Comparison of ENCODE assay signal across 28 cellular contexts in the genomic region with DNA sequence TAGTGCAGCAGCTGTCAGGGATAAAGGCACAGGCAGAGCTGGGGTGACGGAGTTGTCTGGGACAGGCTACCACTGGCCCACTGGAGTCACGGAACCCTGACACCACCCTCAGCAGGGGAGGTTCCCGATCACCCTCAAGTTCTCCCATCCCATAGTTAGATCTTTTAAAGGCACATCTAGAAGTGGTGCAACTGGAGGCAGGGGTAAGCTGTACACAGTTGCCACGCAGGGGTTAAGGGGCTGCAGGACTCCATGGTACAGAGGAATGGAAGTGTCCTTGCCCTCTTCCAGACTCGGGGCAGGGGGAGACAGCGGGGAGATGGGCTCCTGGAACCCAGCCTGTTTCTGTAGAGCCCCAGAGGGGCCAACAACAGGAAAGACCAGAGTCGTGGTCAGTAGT. TPM values are rescaled to one million over a fixed set of nuclear protein-coding genes. Genes with fewer than 3 reads are reported as not detected.
DNase-seq lines count a peak whose midpoint lies in the region; ATAC-seq, FAIRE-seq and TF ChIP-seq lines count a peak whose summit lies in the region.
"Had no signal": no experiment of that assay in that cellular context is flagged by ENCODE, and none has a peak within 500 bp of the region (broad histone marks: within the 10 kb centered on the region; RNA-seq: fewer than 3 reads in every experiment).

No MANE protein-coding gene starts in this region.

- no peak for ATAC-seq in activated naive CD8-positive, alpha-beta T cell treated with anti-CD3 and anti-CD28 coated beads, Interleukin-2, amount 50 U/mL, for 24 hours
- ATAC-seq in K562 (peak; percentile 7; the same call in 1 of the 3 replicates), GM19324 (IDR thresholded peaks at IDR 0.05; ENCODE audit: low FRiP score, unreplicated experiment) (no peak)
- ATAC-seq: activated CD4-positive, CD25-positive, alpha-beta regulatory T cell treated with anti-CD3 and anti-CD28 coated beads, Interleukin-2, amount 50 U/mL, for 24 hours had no signal

- peaks cover 3% of the 10 kb centered on the region for H3K36me3 Mint-ChIP-seq in activated naive CD8-positive, alpha-beta T cell
- peaks cover 36% of the 10 kb centered on the region for H3K36me3 Mint-ChIP-seq in activated naive CD8-positive, alpha-beta T cell treated with anti-CD3 and anti-CD28 coated beads, Interleukin-2, amount 50 U/mL, for 24 hours (ENCODE audit: low read depth)
- H3K36me3 Mint-ChIP-seq in type B pancreatic cell = peaks cover 20% of the 10 kb centered on the region

- no peak for DNase-seq in activated naive CD8-positive, alpha-beta T cell treated with anti-CD3 and anti-CD28 coated beads, Interleukin-2, amount 50 U/mL, for 24 hours
- no peak for DNase-seq in K562 (ENCODE audit: extremely low read depth in 1 of 4, low spot score in 3 of 4)
- peak; percentile 43 for DNase-seq in type B pancreatic cell (ENCODE audit: extremely low spot score, unreplicated experiment)
- no peak for DNase-seq in C1 segment of cervical spinal cord (lab: John Stamatoyannopoulos, UW)
- no peak for DNase-seq in NCI-H128 (lab: John Stamatoyannopoulos, UW; ENCODE audit: unreplicated experiment)
- DNase-seq: activated CD8-positive, alpha-beta memory T cell treated with anti-CD3 and anti-CD28 coated beads for 24 hours; activated naive CD4-positive, alpha-beta T cell treated with anti-CD3 and anti-CD28 coated beads, Interleukin-2, amount 10 ng/mL, durations not matched to agents 7 days and 5 days; dermis blood vessel endothelial cell; GF-D8; H9; Karpas-422; NCI-H1694; NCI-H2171 treated with DMSO at 0.1 percent for 48 hours; NCI-H526; Peyer's patch; retina; SJCRH30; spleen; stimulated activated CD4-positive, alpha-beta T cell treated with anti-CD3 and anti-CD28 coated beads, Interleukin-4, amount 100 ng/mL, for 1 hour; stimulated activated naive CD4-positive, alpha-beta T cell treated with Interleukin-2 at 50 U/mL for 16 hours; transverse colon had no signal

- no peaks in the 10 kb centered on the region; a peak in 1 of 5 replicates for H3K4me1 ChIP-seq in K562 (replicated peaks in 1 of 2; ENCODE audit: control insufficient read depth in 2 of 2, insufficient read depth in 2 of 2, low read length in 2 of 2)
- H3K4me1 ChIP-seq: Peyer's patch, SJCRH30, spleen, transverse colon had no signal

- H3K4me3 Mint-ChIP-seq in activated naive CD8-positive, alpha-beta T cell = no peak overlapping the region
- no peak overlapping the region for H3K4me3 Mint-ChIP-seq in activated naive CD8-positive, alpha-beta T cell treated with anti-CD3 and anti-CD28 coated beads, Interleukin-2, amount 50 U/mL, for 24 hours
- no peak overlapping the region for H3K4me3 Mint-ChIP-seq in type B pancreatic cell
- H3K4me3 Mint-ChIP-seq: activated naive CD4-positive, alpha-beta T cell treated with anti-CD3 and anti-CD28 coated beads, Interleukin-2, amount 10 ng/mL, durations not matched to agents 7 days and 5 days; H9 had no signal

- H2AFZ ChIP-seq in K562 (ENCODE audit: low read depth, low read length) (no peak overlapping the region), neural cell (ENCODE audit: low read depth, low read length) (no peak overlapping the region)

- TF ChIP-seq CTCF in K562 (IDR thresholded peaks at IDR 0.05 in 2 of 3, conservative IDR thresholded peaks at IDR 0.05 in 1 of 3; ENCODE audit: insufficient read depth in 2 of 3, low read depth in 1 of 3, low read length in 3 of 3) (no peak), neural cell (IDR thresholded peaks at IDR 0.05; ENCODE audit: poor library complexity, severe bottlenecking) (no peak), type B pancreatic cell (conservative IDR thresholded peaks at IDR 0.05) (no peak)

- no TSS peak for BruUV-seq in K562 (replicated peaks; lab: Mats Ljungman, UMichigan)

- H4K20me1 ChIP-seq in K562 (replicated peaks; ENCODE audit: control insufficient read depth, insufficient read depth, low read length) = 0 out of 2 replicates have a peak, but pooled peaks cover 3% of the 10 kb centered on the region
- no peaks in the 10 kb centered on the region for H4K20me1 ChIP-seq in neural cell (ENCODE audit: insufficient read depth)

- POLR2A ChIA-PET in K562 (lab: Yijun Ruan, JAX) = interaction anchor here (1.0 to 2.1 kb wide), 4 partner anchors 9 to 51 kb away, joined by 5 to 11 read pairs (median 9); a partner anchor contains a TSS

- no peaks in the 10 kb centered on the region for H3K9me1 ChIP-seq in K562 (ENCODE audit: control insufficient read depth, insufficient read depth, low read length)

- TF ChIP-seq POLR2A in K562 (conservative IDR thresholded peaks at IDR 0.05) = no peak; the same call in 1 of the 2 replicates

- H3K27me3 ChIP-seq in K562 (ENCODE audit: control insufficient read depth in 2 of 2, insufficient read depth in 2 of 2, low read length in 2 of 2) = no peaks in the 10 kb centered on the region
- H3K27me3 ChIP-seq in neural cell (ENCODE audit: insufficient read depth, low read depth, low read length) = no peaks in the 10 kb centered on the region
- H3K27me3 ChIP-seq: cardiac muscle cell, Peyer's patch, SJCRH30, spleen, transverse colon had no signal

- TF ChIP-seq EP300 in K562 (IDR thresholded peaks at IDR 0.05; ENCODE audit: low read length) (no peak), neural cell (conservative IDR thresholded peaks at IDR 0.05; ENCODE audit: poor library complexity, severe bottlenecking) (no peak)

- peak overlapping the region; percentile 58 for H3K27ac Mint-ChIP-seq in activated naive CD8-positive, alpha-beta T cell
- H3K27ac Mint-ChIP-seq in activated naive CD8-positive, alpha-beta T cell treated with anti-CD3 and anti-CD28 coated beads, Interleukin-2, amount 50 U/mL, for 24 hours = no peak overlapping the region
- no peak overlapping the region for H3K27ac Mint-ChIP-seq in type B pancreatic cell
- H3K27ac Mint-ChIP-seq: activated naive CD4-positive, alpha-beta T cell treated with anti-CD3 and anti-CD28 coated beads, Interleukin-2, amount 10 ng/mL, durations not matched to agents 7 days and 5 days had no signal

- no peaks in the 10 kb centered on the region for H3K27me3 Mint-ChIP-seq in activated naive CD8-positive, alpha-beta T cell
- H3K27me3 Mint-ChIP-seq in activated naive CD8-positive, alpha-beta T cell treated with anti-CD3 and anti-CD28 coated beads, Interleukin-2, amount 50 U/mL, for 24 hours = no peaks in the 10 kb centered on the region
- H3K27me3 Mint-ChIP-seq in type B pancreatic cell = no peaks in the 10 kb centered on the region
- H3K27me3 Mint-ChIP-seq: activated naive CD4-positive, alpha-beta T cell treated with anti-CD3 and anti-CD28 coated beads, Interleukin-2, amount 10 ng/mL, durations not matched to agents 7 days and 5 days had no signal

- H3K9me3 ChIP-seq in K562 (replicated peaks; ENCODE audit: control insufficient read depth, insufficient read depth, low read depth, low read length) (no peaks in the 10 kb centered on the region), neural cell (ENCODE audit: low read length) (no peaks in the 10 kb centered on the region)
- H3K9me3 ChIP-seq: Peyer's patch, SJCRH30, spleen, transverse colon had no signal

- TF ChIP-seq RAD21 in K562 (CRISPR knock-in tag; conservative IDR thresholded peaks at IDR 0.05 in 1 of 2, IDR thresholded peaks at IDR 0.05 in 1 of 2) = no peak
- no peak for TF ChIP-seq RAD21 in neural cell (conservative IDR thresholded peaks at IDR 0.05)

- no peaks in the 10 kb centered on the region for H3F3A ChIP-seq in neural cell (ENCODE audit: insufficient read depth, low read length, poor library complexity, severe bottlenecking)

- H3K36me3 ChIP-seq in K562 (ENCODE audit: control insufficient read depth, insufficient read depth, low read length) = peaks cover 64% of the 10 kb centered on the region
- peaks cover 4% of the 10 kb centered on the region for H3K36me3 ChIP-seq in neural cell (ENCODE audit: insufficient read depth, low read length)

- no peak overlapping the region for H3K4me2 ChIP-seq in K562 (ENCODE audit: insufficient read depth, low read length)
- H3K4me2 ChIP-seq in neural cell (ENCODE audit: low read length) = no peak overlapping the region

- CTCF ChIA-PET in K562 (lab: Yijun Ruan, JAX; ENCODE audit: low intra/inter-chr PET ratio) = no interaction called here

- WGBS in K562 (ENCODE audit: insufficient coverage, low coverage, missing lambda C conversion rate) = 77% methylated on average over 7 of the region's 7 CpGs

- H3K4me3 ChIP-seq in K562 = no peak overlapping the region
- no peak overlapping the region for H3K4me3 ChIP-seq in neural cell (ENCODE audit: low read length)
- H3K4me3 ChIP-seq: cardiac muscle cell, Peyer's patch, SJCRH30, spleen, transverse colon had no signal

- H3K9me2 ChIP-seq in neural cell (ENCODE audit: insufficient read depth, low read length) = no peaks in the 10 kb centered on the region

- FAIRE-seq in K562 (lab: Jason Lieb, UNC) = no peak
- FAIRE-seq: A204.1, keratinocyte had no signal

- no peaks in the 10 kb centered on the region for H3K79me2 ChIP-seq in K562 (ENCODE audit: control insufficient read depth, insufficient read depth, low read length)
- H3K79me2 ChIP-seq in neural cell (replicated peaks; ENCODE audit: insufficient read depth, low read length) = no peaks in the 10 kb centered on the region

- intact Hi-C loops in K562 (cut with micrococcal nuclease) = no loop called here

- H3K9me3 Mint-ChIP-seq in activated naive CD8-positive, alpha-beta T cell (ENCODE audit: low read depth) = no peaks in the 10 kb centered on the region
- H3K9me3 Mint-ChIP-seq in activated naive CD8-positive, alpha-beta T cell treated with anti-CD3 and anti-CD28 coated beads, Interleukin-2, amount 50 U/mL, for 24 hours = no peaks in the 10 kb centered on the region
- H3K9me3 Mint-ChIP-seq in type B pancreatic cell = no peaks in the 10 kb centered on the region
- H3K9me3 Mint-ChIP-seq: activated naive CD4-positive, alpha-beta T cell treated with anti-CD3 and anti-CD28 coated beads, Interleukin-2, amount 10 ng/mL, durations not matched to agents 7 days and 5 days; H9 had no signal

- no peak overlapping the region for H3K9ac ChIP-seq in K562 (ENCODE audit: insufficient read depth in 1 of 2, low read depth in 2 of 2, low read length in 2 of 2)
- H3K9ac ChIP-seq in neural cell (ENCODE audit: low read length) = no peak overlapping the region

- in situ Hi-C loops in K562 (cut with MboI) = no loop called here

- H3K27ac ChIP-seq in K562 (ENCODE audit: extremely low read depth, low read depth, low read length) = no peak overlapping the region
- H3K27ac ChIP-seq in neural cell (ENCODE audit: low read length) = no peak overlapping the region
- H3K27ac ChIP-seq: Peyer's patch, SJCRH30, spleen, transverse colon had no signal

- H3K4me1 Mint-ChIP-seq in activated naive CD8-positive, alpha-beta T cell (ENCODE audit: low read depth) = peaks cover 2% of the 10 kb centered on the region
- H3K4me1 Mint-ChIP-seq in activated naive CD8-positive, alpha-beta T cell treated with anti-CD3 and anti-CD28 coated beads, Interleukin-2, amount 50 U/mL, for 24 hours = no peaks in the 10 kb centered on the region
- H3K4me1 Mint-ChIP-seq in type B pancreatic cell (ENCODE audit: unreplicated experiment) = peaks cover 4% of the 10 kb centered on the region
- H3K4me1 Mint-ChIP-seq: activated naive CD4-positive, alpha-beta T cell treated with anti-CD3 and anti-CD28 coated beads, Interleukin-2, amount 10 ng/mL, durations not matched to agents 7 days and 5 days had no signal

RNA-seq across cellular contexts. Expression of a gene that starts 13.3 kb away (rescaled TPM):
- total RNA-seq in K562 (2011; cell fraction: chromatin; rRNA removed; ENCODE audit: low replicate concordance) = 70.2 and 156 TPM in 2 replicates
- total RNA-seq in K562 (2011; cell fraction: nucleolus; rRNA removed) = 81.2 and 87.4 TPM in 2 replicates
- total RNA-seq in K562 (2011; cell fraction: nucleoplasm; rRNA removed) = 68.6 and 74.7 TPM in 2 replicates
- 25.5 and 29.7 TPM in 2 replicates for total RNA-seq in K562 (2014; rRNA removed)
- 19.4 and 20.2 TPM in 2 replicates for total RNA-seq in K562 (2014; rRNA removed; fragmentation: Illumina TruSeq; extraction: Trizol)
- total RNA-seq in K562 (2015; rRNA removed; fragmentation: Illumina TruSeq; extraction: Trizol) = 25.3 and 28.6 TPM in 2 replicates
- 27.7 and 33.6 TPM in 2 replicates for total RNA-seq in K562 (2021)
- 12.6 and 18.9 TPM in 2 replicates for polyA plus RNA-seq in K562 (2011; rRNA removed)
- polyA plus RNA-seq in K562 (2011; cell fraction: cytosol; rRNA removed) = 9.4 and 12.9 TPM in 2 replicates
- polyA plus RNA-seq in K562 (2011; cell fraction: nucleus; rRNA removed) = 103 and 117 TPM in 2 replicates
- 23.4 and 39.3 TPM in 2 replicates for polyA plus RNA-seq in K562 (2012)
- polyA plus RNA-seq in K562 (2014; fragmentation: Illumina TruSeq; extraction: Trizol) = 21.1 and 25.8 TPM in 2 replicates
- polyA plus RNA-seq in K562 (2014; fragmentation: Nextera tagmentation; extraction: Ambion mirVana) = 1 to 10 TPM; 1.2 to 1.5 TPM
- polyA plus RNA-seq in K562 (2014; rRNA removed) = 22.7 and 25.6 TPM in 2 replicates
- polyA minus RNA-seq in K562 (2011; rRNA and poly(A)+ RNA removed) = 11.8 and 12.0 TPM in 2 replicates
- polyA minus RNA-seq in K562 (2011; cell fraction: cytosol; rRNA and poly(A)+ RNA removed) = 18.3 and 21.1 TPM in 2 replicates
- polyA minus RNA-seq in K562 (2011; cell fraction: nucleus; rRNA and poly(A)+ RNA removed) = 39.9 and 50.9 TPM in 2 replicates
- 20.1 and 24.6 TPM in 2 replicates for polyA plus RNA-seq in neural cell
- 23.3 and 23.6 TPM in 2 replicates for polyA minus RNA-seq in neural cell
- 33.7 and 35.9 TPM in 2 replicates for total RNA-seq in type B pancreatic cell (ENCODE audit: low replicate concordance)

RNA-seq across cellular contexts. Expression of a gene that starts 51.5 kb away (rescaled TPM):
- total RNA-seq in K562 (2011; cell fraction: chromatin; rRNA removed; ENCODE audit: low replicate concordance) = 88.1 and 106 TPM in 2 replicates
- 51.9 and 58.0 TPM in 2 replicates for total RNA-seq in K562 (2011; cell fraction: nucleolus; rRNA removed)
- total RNA-seq in K562 (2011; cell fraction: nucleoplasm; rRNA removed) = 48.1 and 55.9 TPM in 2 replicates
- total RNA-seq in K562 (2014; rRNA removed) = 70.5 and 74.5 TPM in 2 replicates
- total RNA-seq in K562 (2014; rRNA removed; fragmentation: Illumina TruSeq; extraction: Trizol) = 66.7 and 69.9 TPM in 2 replicates
- total RNA-seq in K562 (2015; rRNA removed; fragmentation: Illumina TruSeq; extraction: Trizol) = 66.6 and 69.7 TPM in 2 replicates
- 65.8 and 72.0 TPM in 2 replicates for total RNA-seq in K562 (2021)
- polyA plus RNA-seq in K562 (2011; rRNA removed) = 80.7 and 91.8 TPM in 2 replicates
- 59.6 and 80.5 TPM in 2 replicates for polyA plus RNA-seq in K562 (2011; cell fraction: cytosol; rRNA removed)
- 53.3 and 69.5 TPM in 2 replicates for polyA plus RNA-seq in K562 (2011; cell fraction: nucleus; rRNA removed)
- polyA plus RNA-seq in K562 (2012) = 42.5 and 53.0 TPM in 2 replicates
- 82.6 and 91.6 TPM in 2 replicates for polyA plus RNA-seq in K562 (2014; fragmentation: Illumina TruSeq; extraction: Trizol)
- 10 to 100 TPM; 26.4 to 46.9 TPM for polyA plus RNA-seq in K562 (2014; fragmentation: Nextera tagmentation; extraction: Ambion mirVana)
- 61.7 and 63.5 TPM in 2 replicates for polyA plus RNA-seq in K562 (2014; rRNA removed)
- 103 and 109 TPM in 2 replicates for polyA minus RNA-seq in K562 (2011; rRNA and poly(A)+ RNA removed)
- 47.2 and 49.7 TPM in 2 replicates for polyA minus RNA-seq in K562 (2011; cell fraction: cytosol; rRNA and poly(A)+ RNA removed)
- polyA minus RNA-seq in K562 (2011; cell fraction: nucleus; rRNA and poly(A)+ RNA removed) = 26.9 and 57.0 TPM in 2 replicates
- 0.48 and 0.64 TPM in 2 replicates for polyA plus RNA-seq in neural cell
- 0.49 and 0.81 TPM in 2 replicates for polyA minus RNA-seq in neural cell
- 6.5 and 14.8 TPM in 2 replicates for total RNA-seq in type B pancreatic cell (ENCODE audit: low replicate concordance)

RNA-seq across cellular contexts. Expression of a gene that starts 51.7 kb away (rescaled TPM):
- total RNA-seq in K562 (2011; cell fraction: chromatin; rRNA removed; ENCODE audit: low replicate concordance) = 109 and 156 TPM in 2 replicates
- total RNA-seq in K562 (2011; cell fraction: nucleolus; rRNA removed) = 69.1 and 85.2 TPM in 2 replicates
- total RNA-seq in K562 (2011; cell fraction: nucleoplasm; rRNA removed) = 122 and 176 TPM in 2 replicates
- total RNA-seq in K562 (2014; rRNA removed) (53.6 and 64.4 TPM in 2 replicates), K562 (2014; rRNA removed; fragmentation: Illumina TruSeq; extraction: Trizol) (67.5 and 71.8 TPM in 2 replicates), K562 (2015; rRNA removed; fragmentation: Illumina TruSeq; extraction: Trizol) (51.0 and 58.7 TPM in 2 replicates), K562 (2021) (115 and 122 TPM in 2 replicates), type B pancreatic cell (ENCODE audit: low replicate concordance) (55.6 and 70.7 TPM in 2 replicates)
- polyA plus RNA-seq in K562 (2011; rRNA removed) (89.2 and 108 TPM in 2 replicates), K562 (2014; fragmentation: Illumina TruSeq; extraction: Trizol) (120 and 133 TPM in 2 replicates), K562 (2014; fragmentation: Nextera tagmentation; extraction: Ambion mirVana) (100 to 1,000 TPM; 126 to 198 TPM), K562 (2014; rRNA removed) (54.8 and 58.6 TPM in 2 replicates), neural cell (16.1 and 18.0 TPM in 2 replicates)
- polyA plus RNA-seq in K562 (2011; cell fraction: cytosol; rRNA removed) = 37.6 and 47.6 TPM in 2 replicates
- 109 and 157 TPM in 2 replicates for polyA plus RNA-seq in K562 (2011; cell fraction: nucleus; rRNA removed)
- polyA plus RNA-seq in K562 (2012) = 86.3 and 96.6 TPM in 2 replicates
- polyA minus RNA-seq in K562 (2011; rRNA and poly(A)+ RNA removed) = 138 and 184 TPM in 2 replicates
- polyA minus RNA-seq in K562 (2011; cell fraction: cytosol; rRNA and poly(A)+ RNA removed) = 40.4 and 45.1 TPM in 2 replicates
- polyA minus RNA-seq in K562 (2011; cell fraction: nucleus; rRNA and poly(A)+ RNA removed) = 43.6 and 99.0 TPM in 2 replicates
- polyA minus RNA-seq in neural cell = 20.0 and 23.5 TPM in 2 replicates
